25 cellular contexts compared by ENCODE assay signal in genomic region chr1:30604801-30605440, GRCh38.
"Had no signal": no experiment of that assay in that cellular context is flagged by ENCODE, and none has a peak within 500 bp of the region (broad histone marks: within the 10 kb centered on the region; RNA-seq: fewer than 3 reads in every experiment).

No MANE protein-coding gene starts in this region.

- H3K4me1 ChIP-seq: breast epithelium, gastrocnemius medialis, left lung, right lobe of liver, thyroid gland had no signal

- H3K79me2 ChIP-seq: hepatocyte had no signal

- ATAC-seq: gastrocnemius medialis; left cardiac atrium; left lung; naive thymus-derived CD8-positive, alpha-beta T cell; right lobe of liver; stimulated activated naive CD8-positive, alpha-beta T cell treated with anti-CD3 and anti-CD28 coated beads, Interleukin-15, amount 100 ng/mL, for 72 hours had no signal

- DNase-seq: caudate nucleus; cerebellar nuclear complex; dorsolateral prefrontal cortex; effector memory CD4-positive, alpha-beta T cell; foreskin fibroblast; gastrocnemius medialis; left cardiac atrium; left lung; mesenchymal stem cell; midbrain; naive thymus-derived CD8-positive, alpha-beta T cell; nucleus accumbens; ovary; retina; right lobe of liver; small intestine; stimulated activated CD4-positive, alpha-beta T cell treated with anti-CD3 and anti-CD28 coated beads, Interleukin-15, amount 100 ng/mL, for 24 hours; stimulated activated CD4-positive, alpha-beta T cell treated with anti-CD3 and anti-CD28 coated beads, Interleukin-2, amount 100 ng/mL, for 48 hours; stimulated activated naive CD4-positive, alpha-beta T cell; stimulated activated naive CD8-positive, alpha-beta T cell treated with anti-CD3 and anti-CD28 coated beads, Interleukin-15, amount 100 ng/mL, for 72 hours; thyroid gland had no signal

- H3K4me1 Mint-ChIP-seq: naive thymus-derived CD8-positive, alpha-beta T cell; stimulated activated naive CD8-positive, alpha-beta T cell treated with anti-CD3 and anti-CD28 coated beads, Interleukin-15, amount 100 ng/mL, for 72 hours had no signal

- H3K27ac Mint-ChIP-seq: naive thymus-derived CD8-positive, alpha-beta T cell; type B pancreatic cell had no signal

- H3K36me3 Mint-ChIP-seq: naive thymus-derived CD8-positive, alpha-beta T cell; type B pancreatic cell had no signal

- H2AFZ ChIP-seq: hepatocyte had no signal

- H3K4me3 ChIP-seq: breast epithelium, dorsolateral prefrontal cortex, gastrocnemius medialis, hepatocyte, left lung, ovary, right lobe of liver, suprapubic skin, thyroid gland had no signal

- H3K27me3 ChIP-seq: breast epithelium, hepatocyte, ovary, right lobe of liver, thyroid gland had no signal

- H3K36me3 ChIP-seq: breast epithelium, gastrocnemius medialis, left lung, ovary, right lobe of liver, suprapubic skin, thyroid gland had no signal

- H3K27ac ChIP-seq: breast epithelium, dorsolateral prefrontal cortex, gastrocnemius medialis, hepatocyte, left lung, ovary, right lobe of liver, suprapubic skin, thyroid gland had no signal

- H3K4me2 ChIP-seq: hepatocyte had no signal

- H3K9me3 ChIP-seq: breast epithelium, gastrocnemius medialis, left lung, ovary, right lobe of liver, suprapubic skin, thyroid gland had no signal

- H3K4me3 Mint-ChIP-seq: naive thymus-derived CD8-positive, alpha-beta T cell; stimulated activated naive CD8-positive, alpha-beta T cell treated with anti-CD3 and anti-CD28 coated beads, Interleukin-15, amount 100 ng/mL, for 72 hours; type B pancreatic cell had no signal

- H3K9me3 Mint-ChIP-seq: naive thymus-derived CD8-positive, alpha-beta T cell; stimulated activated naive CD8-positive, alpha-beta T cell treated with anti-CD3 and anti-CD28 coated beads, Interleukin-15, amount 100 ng/mL, for 72 hours; type B pancreatic cell had no signal
